Comparison of ENCODE assay signal across 1 cellular context in the genomic region with DNA sequence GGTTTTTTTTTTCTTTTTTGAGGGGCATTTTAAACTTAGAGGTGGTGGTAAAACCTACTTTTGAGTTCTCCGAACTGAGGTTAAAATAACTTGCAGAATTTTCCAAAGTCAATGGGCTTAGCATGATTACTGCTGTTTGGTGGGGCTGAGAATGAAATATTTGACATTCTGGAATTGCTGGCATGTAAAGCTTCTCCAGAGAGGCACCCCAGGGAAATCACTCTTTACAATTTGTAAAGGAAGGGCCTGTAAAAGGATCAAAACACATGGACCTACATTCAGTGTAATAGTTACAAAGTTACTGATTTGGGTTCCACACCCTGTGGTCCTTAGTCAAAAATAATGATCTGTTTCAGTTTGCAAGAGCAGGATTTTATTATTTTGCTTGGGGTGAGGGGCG.
TF ChIP-seq lines count a peak whose summit lies in the region.

No MANE protein-coding gene starts in this region.

TF ChIP-seq in neural cell, 6 proteins besides CTCF, POLR2A, EP300 and RAD21 (continued from another document):
- no peak for TF ChIP-seq REST (IDR thresholded peaks at IDR 0.05; ENCODE audit: borderline replicate concordance)
TF ChIP-seq in neural cell: peak in this region for 0.
